ENCODE assay signal across 16 cellular contexts in the genomic region with DNA sequence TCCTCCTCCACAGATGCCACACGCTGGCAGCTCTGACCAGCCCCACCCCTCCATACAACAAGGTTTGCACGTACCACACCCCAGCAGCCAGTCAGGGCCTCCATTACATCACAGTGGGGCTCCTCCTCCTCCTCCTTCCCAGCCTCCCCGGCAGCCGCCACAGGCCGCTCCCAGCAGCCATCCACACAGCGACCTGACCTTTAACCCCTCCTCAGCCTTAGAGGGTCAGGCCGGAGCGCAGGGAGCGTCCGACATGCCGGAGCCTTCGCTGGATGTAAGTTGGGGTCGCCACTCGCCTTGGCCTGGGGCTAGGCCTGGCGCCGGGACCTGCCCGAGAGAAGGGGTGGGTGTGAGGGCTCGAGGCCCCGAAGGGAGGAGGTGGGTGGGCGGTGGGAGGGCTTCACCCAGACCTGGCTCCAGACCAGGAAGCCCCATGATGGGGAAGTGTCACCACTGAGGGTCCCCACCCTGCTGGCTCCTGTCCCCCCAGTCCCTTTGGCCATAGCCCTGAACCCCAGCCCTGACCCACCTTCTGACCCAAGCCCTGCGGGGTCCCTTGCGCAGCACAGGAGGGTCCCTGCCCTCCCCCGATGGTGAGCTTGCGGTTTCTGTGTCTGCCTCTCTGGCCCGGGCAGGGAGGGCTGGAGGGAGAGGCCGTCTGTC. TPM values are rescaled to one million over a fixed set of nuclear protein-coding genes. Genes with fewer than 3 reads are reported as not detected.
DNase-seq lines count a peak whose midpoint lies in the region; ATAC-seq, FAIRE-seq and TF ChIP-seq lines count a peak whose summit lies in the region.
"Had no signal": no experiment of that assay in that cellular context is flagged by ENCODE, and none has a peak within 500 bp of the region (broad histone marks: within the 10 kb centered on the region; RNA-seq: fewer than 3 reads in every experiment).

No MANE protein-coding gene starts in this region.

- ATAC-seq in T-helper 17 cell (no peak), HG02840 (IDR thresholded peaks at IDR 0.05; ENCODE audit: low FRiP score, unreplicated experiment) (no peak)
- no peak for ATAC-seq in activated naive CD8-positive, alpha-beta T cell treated with anti-CD3 and anti-CD28 coated beads, Interleukin-2, amount 50 U/mL, for 24 hours
- ATAC-seq: T-cell had no signal

- DNase-seq in T-helper 17 cell, result no peak
- DNase-seq in chondrocyte (ENCODE audit: low spot score), result peak; percentile 81
- DNase-seq in kidney, result peak; percentile 71
- no peak for DNase-seq in activated T-helper 2 cell treated with anti-CD3 and anti-CD28 coated beads, Interferon-gamma antibody, Interleukin-2, Interleukin-4, amounts not matched to agents 10 μg/mL and 5 μg/mL and 100 μg/mL, durations not matched to agents 14 hours and 24 hours and 36 hours (ENCODE audit: low spot score)
- DNase-seq in activated naive CD8-positive, alpha-beta T cell treated with anti-CD3 and anti-CD28 coated beads, Interleukin-2, amount 50 U/mL, for 24 hours, result no peak
- DNase-seq: activated CD4-positive, alpha-beta T cell treated with anti-CD3 and anti-CD28 coated beads for 1 hour; activated T-cell treated with anti-CD3 and anti-CD28 coated beads, Interleukin-2, amount 50 U/mL, for 1 hour; HFFc6; NCI-H524 treated with DMSO at 0.1 percent for 48 hours; T-cell had no signal

- peaks cover 11% of the 10 kb centered on the region for H3K4me1 Mint-ChIP-seq in T-helper 17 cell
- peaks cover 2% of the 10 kb centered on the region for H3K4me1 Mint-ChIP-seq in chondrocyte (ENCODE audit: low read depth)
- peaks cover 6% of the 10 kb centered on the region for H3K4me1 Mint-ChIP-seq in activated T-helper 2 cell treated with anti-CD3 and anti-CD28 coated beads, Interferon-gamma antibody, Interleukin-2, Interleukin-4, amounts not matched to agents 10 μg/mL and 5 μg/mL and 100 μg/mL, durations not matched to agents 14 hours and 24 hours and 36 hours (ENCODE audit: low read depth)
- H3K4me1 Mint-ChIP-seq in activated naive CD8-positive, alpha-beta T cell treated with anti-CD3 and anti-CD28 coated beads, Interleukin-2, amount 50 U/mL, for 24 hours, result peaks cover 3% of the 10 kb centered on the region
- H3K4me1 Mint-ChIP-seq: mesothelial cell of epicardium had no signal

- H3K27ac ChIP-seq in kidney (ENCODE audit: low read depth in 2 of 2, low read length in 2 of 2), result no peak overlapping the region
- H3K27ac ChIP-seq in skin epidermis, result peak overlapping the region in 13 of 21 experiments; percentile 3 to 78 (median 42)
- H3K27ac ChIP-seq: C4-2B, parathyroid adenoma had no signal

- H3K27me3 Mint-ChIP-seq in T-helper 17 cell, result no peaks in the 10 kb centered on the region
- H3K27me3 Mint-ChIP-seq in chondrocyte (ENCODE audit: low read depth), result no peaks in the 10 kb centered on the region
- no peaks in the 10 kb centered on the region for H3K27me3 Mint-ChIP-seq in activated T-helper 2 cell treated with anti-CD3 and anti-CD28 coated beads, Interferon-gamma antibody, Interleukin-2, Interleukin-4, amounts not matched to agents 10 μg/mL and 5 μg/mL and 100 μg/mL, durations not matched to agents 14 hours and 24 hours and 36 hours (ENCODE audit: low read depth)
- no peaks in the 10 kb centered on the region for H3K27me3 Mint-ChIP-seq in activated naive CD8-positive, alpha-beta T cell treated with anti-CD3 and anti-CD28 coated beads, Interleukin-2, amount 50 U/mL, for 24 hours
- H3K27me3 Mint-ChIP-seq: T-cell, type B pancreatic cell had no signal

- FAIRE-seq in kidney (lab: Jason Lieb, UNC), result no peak

- peak overlapping the region; percentile 64 for H3K4me3 Mint-ChIP-seq in T-helper 17 cell
- H3K4me3 Mint-ChIP-seq in chondrocyte (ENCODE audit: unreplicated experiment), result no peak overlapping the region
- H3K4me3 Mint-ChIP-seq in activated T-helper 2 cell treated with anti-CD3 and anti-CD28 coated beads, Interferon-gamma antibody, Interleukin-2, Interleukin-4, amounts not matched to agents 10 μg/mL and 5 μg/mL and 100 μg/mL, durations not matched to agents 14 hours and 24 hours and 36 hours (ENCODE audit: low read depth), result no peak overlapping the region
- no peak overlapping the region for H3K4me3 Mint-ChIP-seq in activated naive CD8-positive, alpha-beta T cell treated with anti-CD3 and anti-CD28 coated beads, Interleukin-2, amount 50 U/mL, for 24 hours
- H3K4me3 Mint-ChIP-seq: HFFc6, mesothelial cell of epicardium, T-cell, type B pancreatic cell had no signal

- peaks cover 19 to 51% of the 10 kb centered on the region in 2 donors for H3K36me3 ChIP-seq in kidney (ENCODE audit: control insufficient read depth in 1 of 2, insufficient read depth in 2 of 2, low read length in 2 of 2)

- H3K27ac Mint-ChIP-seq in T-helper 17 cell (no peak overlapping the region), chondrocyte (ENCODE audit: unreplicated experiment) (no peak overlapping the region)
- H3K27ac Mint-ChIP-seq in activated T-helper 2 cell treated with anti-CD3 and anti-CD28 coated beads, Interferon-gamma antibody, Interleukin-2, Interleukin-4, amounts not matched to agents 10 μg/mL and 5 μg/mL and 100 μg/mL, durations not matched to agents 14 hours and 24 hours and 36 hours, result no peak overlapping the region
- no peak overlapping the region for H3K27ac Mint-ChIP-seq in activated naive CD8-positive, alpha-beta T cell treated with anti-CD3 and anti-CD28 coated beads, Interleukin-2, amount 50 U/mL, for 24 hours
- H3K27ac Mint-ChIP-seq: HFFc6, T-cell, type B pancreatic cell had no signal

- H3K4me3 ChIP-seq in kidney (ENCODE audit: low read length in 2 of 2), result no peak overlapping the region
- no peak overlapping the region for H3K4me3 ChIP-seq in skin epidermis

- H3K4me1 ChIP-seq in kidney (ENCODE audit: control insufficient read depth in 1 of 2, insufficient read depth in 1 of 2, low read depth in 1 of 2, low read length in 2 of 2), result no peaks in the 10 kb centered on the region
- H3K4me1 ChIP-seq: parathyroid adenoma had no signal

- TF ChIP-seq CTCF in chondrocyte (IDR thresholded peaks at IDR 0.05), result no peak
- no peak for TF ChIP-seq CTCF in kidney (IDR thresholded peaks at IDR 0.05; ENCODE audit: borderline replicate concordance, extremely low read depth, insufficient read depth)

- no peaks in the 10 kb centered on the region for H3K9me3 ChIP-seq in T-helper 17 cell (ENCODE audit: control insufficient read depth, low read length, poor library complexity, severe bottlenecking)
- H3K9me3 ChIP-seq in kidney (ENCODE audit: control insufficient read depth in 1 of 2, low read length in 2 of 2), result no peaks in the 10 kb centered on the region

- intact Hi-C loops in kidney (cut with DNase I), result no loop called here
- intact Hi-C loops in activated T-helper 2 cell treated with anti-CD3 and anti-CD28 coated beads, Interferon-gamma antibody, Interleukin-2, Interleukin-4, amounts not matched to agents 10 μg/mL and 5 μg/mL and 100 μg/mL, durations not matched to agents 14 hours and 24 hours and 36 hours (cut with micrococcal nuclease), result no loop called here

- H3K9ac ChIP-seq in kidney (ENCODE audit: low read length in 2 of 2), result no peak overlapping the region
- H3K9ac ChIP-seq: parathyroid adenoma had no signal

- H3K36me3 Mint-ChIP-seq in T-helper 17 cell (ENCODE audit: low read depth) (peaks cover 5% of the 10 kb centered on the region), chondrocyte (ENCODE audit: low read depth) (peaks cover 33% of the 10 kb centered on the region)
- peaks cover 58% of the 10 kb centered on the region for H3K36me3 Mint-ChIP-seq in activated T-helper 2 cell treated with anti-CD3 and anti-CD28 coated beads, Interferon-gamma antibody, Interleukin-2, Interleukin-4, amounts not matched to agents 10 μg/mL and 5 μg/mL and 100 μg/mL, durations not matched to agents 14 hours and 24 hours and 36 hours (ENCODE audit: low read depth)
- peaks cover 15% of the 10 kb centered on the region for H3K36me3 Mint-ChIP-seq in activated naive CD8-positive, alpha-beta T cell treated with anti-CD3 and anti-CD28 coated beads, Interleukin-2, amount 50 U/mL, for 24 hours (ENCODE audit: low read depth)

- no peaks in the 10 kb centered on the region for H3K9me3 Mint-ChIP-seq in chondrocyte (ENCODE audit: low read depth)
- H3K9me3 Mint-ChIP-seq in activated T-helper 2 cell treated with anti-CD3 and anti-CD28 coated beads, Interferon-gamma antibody, Interleukin-2, Interleukin-4, amounts not matched to agents 10 μg/mL and 5 μg/mL and 100 μg/mL, durations not matched to agents 14 hours and 24 hours and 36 hours, result no peaks in the 10 kb centered on the region
- no peaks in the 10 kb centered on the region for H3K9me3 Mint-ChIP-seq in activated naive CD8-positive, alpha-beta T cell treated with anti-CD3 and anti-CD28 coated beads, Interleukin-2, amount 50 U/mL, for 24 hours
- H3K9me3 Mint-ChIP-seq: HFFc6, mesothelial cell of epicardium, T-cell, type B pancreatic cell had no signal

RNA-seq across cellular contexts. Expression of a gene that starts 36.2 kb away (rescaled TPM):
- 10 to 100 TPM; 59.4 to 82.3 TPM for total RNA-seq in T-helper 17 cell
- total RNA-seq in chondrocyte, result 11.0 to 16.2 TPM (median 15.2 TPM) in 3 replicates
- total RNA-seq in kidney, result 36.7 TPM
- 120 TPM for polyA plus RNA-seq in kidney (ENCODE audit: insufficient read depth, low read depth, low replicate concordance)
- total RNA-seq in activated T-helper 2 cell treated with anti-CD3 and anti-CD28 coated beads, Interferon-gamma antibody, Interleukin-2, Interleukin-4, amounts not matched to agents 10 μg/mL and 5 μg/mL and 100 μg/mL, durations not matched to agents 14 hours and 24 hours and 36 hours, result 119 and 120 TPM in 2 replicates

Comparison
In these comparisons a context has a peak if more than half of its experiments do, and no peak if none do; other contexts are left out.
1. DNase-seq: peak in chondrocyte (single experiment) and kidney (single experiment); none in T-helper 17 cell (0 of 3), activated T-helper 2 cell treated with anti-CD3 and anti-CD28 coated beads, Interferon-gamma antibody, Interleukin-2, Interleukin-4, amounts not matched to agents 10 μg/mL and 5 μg/mL and 100 μg/mL, durations not matched to agents 14 hours and 24 hours and 36 hours (single experiment) and activated naive CD8-positive, alpha-beta T cell treated with anti-CD3 and anti-CD28 coated beads, Interleukin-2, amount 50 U/mL, for 24 hours (single experiment).
2. H3K27ac ChIP-seq: peak in skin epidermis (13 of 21); none in kidney (0 of 2).